Comparison of ENCODE assay signal across 9 cellular contexts in genomic region chr17:17849863-17850373, GRCh38. TPM values are rescaled to one million over a fixed set of nuclear protein-coding genes. Genes with fewer than 3 reads are reported as not detected.
DNase-seq lines count a peak whose midpoint lies in the region; ATAC-seq and TF ChIP-seq lines count a peak whose summit lies in the region.
"Had no signal": no experiment of that assay in that cellular context is flagged by ENCODE, and none has a peak within 500 bp of the region (broad histone marks: within the 10 kb centered on the region; RNA-seq: fewer than 3 reads in every experiment).

No MANE protein-coding gene starts in this region.

- peaks cover 0 to 54% of the 10 kb centered on the region in 2 experiments for H3K36me3 ChIP-seq in SK-N-SH (replicated peaks in 1 of 2; ENCODE audit: control insufficient read depth in 1 of 2, insufficient read depth in 2 of 2, low read length in 1 of 2)

- H3K79me2 ChIP-seq in SK-N-SH (ENCODE audit: insufficient read depth): no peaks in the 10 kb centered on the region
- H3K79me2 ChIP-seq: parathyroid adenoma had no signal

- CTCF ChIA-PET in SK-N-SH (lab: Yijun Ruan, JAX): interaction anchor here (1.1 to 2.3 kb wide), 8 partner anchors 8 to 168 kb away, joined by 3 to 7 read pairs (median 3); partner anchors contain the start of gene SREBF1

- H2AFZ ChIP-seq in SK-N-SH (ENCODE audit: low read depth): no peak overlapping the region
- H2AFZ ChIP-seq: parathyroid adenoma had no signal

- H3K9me2 ChIP-seq in SK-N-SH: no peaks in the 10 kb centered on the region

- TF ChIP-seq RAD21 in SK-N-SH (IDR thresholded peaks at IDR 0.05; ENCODE audit: low read length): no peak

- DNase-seq in AG08396 (ENCODE audit: low spot score) (peak; percentile 34), SK-N-SH (peak; percentile 58), iris pigment epithelial cell (ENCODE audit: low read depth) (peak; percentile 77)
- peak; percentile 37 for DNase-seq in stimulated activated CD8-positive, alpha-beta memory T cell treated with anti-CD3 and anti-CD28 coated beads, Interleukin-12 subunit alpha, Interleukin-12 subunit beta, amount 100 ng/mL, for 4 hours (ENCODE audit: low read depth)

- H3K27ac ChIP-seq in SK-N-SH (ENCODE audit: low read depth in 2 of 2, low read length in 1 of 2) (peak overlapping the region in 1 of 2 experiments; percentile 62; a peak in 1 of 4 replicates), adipose tissue (ENCODE audit: low read depth, low read length) (peak overlapping the region; percentile 9)

- peak; percentile 29 for TF ChIP-seq CTCF in SK-N-SH (IDR thresholded peaks at IDR 0.05)

- peaks cover 8% of the 10 kb centered on the region for H3F3A ChIP-seq in SK-N-SH (replicated peaks; ENCODE audit: insufficient read depth)

- H3K9me3 ChIP-seq in SK-N-SH: no peaks in the 10 kb centered on the region

- H3K4me2 ChIP-seq in SK-N-SH: no peak overlapping the region

- no peak overlapping the region for H3K9ac ChIP-seq in SK-N-SH
- H3K9ac ChIP-seq: parathyroid adenoma had no signal

- WGBS in SK-N-SH (ENCODE audit: low lambda C conversion rate): 100% methylated on average over 1 of the region's 2 CpGs
- 38 to 78% (median 44%) methylated on average over 2 of the region's 2 CpGs for WGBS in adipose tissue, 3 donors

- POLR2A ChIA-PET in SK-N-SH (lab: Yijun Ruan, JAX): interaction anchor here (1.4 to 1.7 kb wide), 2 partner anchors 9 to 14 kb away, joined by 4 to 11 read pairs; partner anchors contain the start of gene SREBF1

- no peaks in the 10 kb centered on the region for H3K27me3 ChIP-seq in SK-N-SH (ENCODE audit: insufficient read depth)

- H3K4me1 ChIP-seq in SK-N-SH (ENCODE audit: control insufficient read depth in 1 of 2, insufficient read depth in 2 of 2, low read depth in 1 of 2, low read length in 1 of 2): peaks cover 19 to 83% of the 10 kb centered on the region in 2 experiments; a peak in 3 of 4 replicates
- H3K4me1 ChIP-seq: parathyroid adenoma had no signal

- ATAC-seq in GM21423 (IDR thresholded peaks at IDR 0.05; ENCODE audit: unreplicated experiment) (peak; percentile 40), GM19324 (IDR thresholded peaks at IDR 0.05; ENCODE audit: low FRiP score, unreplicated experiment) (no peak), GM19452 (IDR thresholded peaks at IDR 0.05; ENCODE audit: unreplicated experiment) (no peak)

- no peak overlapping the region for H3K4me3 ChIP-seq in SK-N-SH (ENCODE audit: low read depth in 2 of 2, low read length in 1 of 2)

- TF ChIP-seq EP300 in SK-N-SH (IDR thresholded peaks at IDR 0.05; ENCODE audit: borderline replicate concordance in 1 of 2, low read depth in 1 of 2, low read length in 1 of 2): no peak

- no peaks in the 10 kb centered on the region for H4K20me1 ChIP-seq in SK-N-SH (ENCODE audit: insufficient read depth)

TF ChIP-seq in SK-N-SH, 30 proteins besides CTCF, POLR2A, EP300 and RAD21:
- TF ChIP-seq FOXM1 (IDR thresholded peaks at IDR 0.05; ENCODE audit: low read depth): no peak
- TF ChIP-seq, protein P1, sequence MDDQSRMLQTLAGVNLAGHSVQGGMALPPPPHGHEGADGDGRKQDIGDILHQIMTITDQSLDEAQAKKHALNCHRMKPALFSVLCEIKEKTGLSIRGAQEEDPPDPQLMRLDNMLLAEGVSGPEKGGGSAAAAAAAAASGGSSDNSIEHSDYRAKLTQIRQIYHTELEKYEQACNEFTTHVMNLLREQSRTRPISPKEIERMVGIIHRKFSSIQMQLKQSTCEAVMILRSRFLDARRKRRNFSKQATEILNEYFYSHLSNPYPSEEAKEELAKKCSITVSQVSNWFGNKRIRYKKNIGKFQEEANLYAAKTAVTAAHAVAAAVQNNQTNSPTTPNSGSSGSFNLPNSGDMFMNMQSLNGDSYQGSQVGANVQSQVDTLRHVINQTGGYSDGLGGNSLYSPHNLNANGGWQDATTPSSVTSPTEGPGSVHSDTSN (IDR thresholded peaks at IDR 0.05): no peak
- no peak for TF ChIP-seq MXI1 (IDR thresholded peaks at IDR 0.05; ENCODE audit: low read depth, low read length)
- TF ChIP-seq JUND (IDR thresholded peaks at IDR 0.05): no peak
- TF ChIP-seq, protein P2, sequence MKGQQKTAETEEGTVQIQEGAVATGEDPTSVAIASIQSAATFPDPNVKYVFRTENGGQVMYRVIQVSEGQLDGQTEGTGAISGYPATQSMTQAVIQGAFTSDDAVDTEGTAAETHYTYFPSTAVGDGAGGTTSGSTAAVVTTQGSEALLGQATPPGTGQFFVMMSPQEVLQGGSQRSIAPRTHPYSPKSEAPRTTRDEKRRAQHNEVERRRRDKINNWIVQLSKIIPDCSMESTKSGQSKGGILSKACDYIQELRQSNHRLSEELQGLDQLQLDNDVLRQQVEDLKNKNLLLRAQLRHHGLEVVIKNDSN (IDR thresholded peaks at IDR 0.05; ENCODE audit: borderline replicate concordance, low read depth): no peak
- TF ChIP-seq GATA2 (CRISPR knock-in tag; IDR thresholded peaks at IDR 0.05): no peak
- TF ChIP-seq TAF1 (IDR thresholded peaks at IDR 0.05; ENCODE audit: borderline replicate concordance, low read depth, low read length): no peak
- no peak for TF ChIP-seq GABPA (IDR thresholded peaks at IDR 0.05; ENCODE audit: low read depth)
- TF ChIP-seq SIN3A (IDR thresholded peaks at IDR 0.05; ENCODE audit: borderline replicate concordance, low read depth, low read length): no peak
- TF ChIP-seq RXRA (IDR thresholded peaks at IDR 0.05; ENCODE audit: borderline replicate concordance, low read depth): no peak
- TF ChIP-seq EZH2phosphoT487 (IDR thresholded peaks at IDR 0.05; ENCODE audit: borderline replicate concordance, low read depth): no peak
- TF ChIP-seq FOXJ3 (CRISPR knock-in tag; IDR thresholded peaks at IDR 0.05): no peak
- no peak for TF ChIP-seq YY1 (IDR thresholded peaks at IDR 0.05; ENCODE audit: low read depth)
- no peak for TF ChIP-seq ELF1 (IDR thresholded peaks at IDR 0.05)
- TF ChIP-seq, protein P3, sequence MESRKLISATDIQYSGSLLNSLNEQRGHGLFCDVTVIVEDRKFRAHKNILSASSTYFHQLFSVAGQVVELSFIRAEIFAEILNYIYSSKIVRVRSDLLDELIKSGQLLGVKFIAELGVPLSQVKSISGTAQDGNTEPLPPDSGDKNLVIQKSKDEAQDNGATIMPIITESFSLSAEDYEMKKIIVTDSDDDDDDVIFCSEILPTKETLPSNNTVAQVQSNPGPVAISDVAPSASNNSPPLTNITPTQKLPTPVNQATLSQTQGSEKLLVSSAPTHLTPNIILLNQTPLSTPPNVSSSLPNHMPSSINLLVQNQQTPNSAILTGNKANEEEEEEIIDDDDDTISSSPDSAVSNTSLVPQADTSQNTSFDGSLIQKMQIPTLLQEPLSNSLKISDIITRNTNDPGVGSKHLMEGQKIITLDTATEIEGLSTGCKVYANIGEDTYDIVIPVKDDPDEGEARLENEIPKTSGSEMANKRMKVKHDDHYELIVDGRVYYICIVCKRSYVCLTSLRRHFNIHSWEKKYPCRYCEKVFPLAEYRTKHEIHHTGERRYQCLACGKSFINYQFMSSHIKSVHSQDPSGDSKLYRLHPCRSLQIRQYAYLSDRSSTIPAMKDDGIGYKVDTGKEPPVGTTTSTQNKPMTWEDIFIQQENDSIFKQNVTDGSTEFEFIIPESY (IDR thresholded peaks at IDR 0.05; ENCODE audit: borderline replicate concordance, low read depth): no peak
- no peak for TF ChIP-seq CHD2 (IDR thresholded peaks at IDR 0.05; ENCODE audit: low read length, partially characterized antibody)
- TF ChIP-seq REST (IDR thresholded peaks at IDR 0.05; ENCODE audit: low read depth, low read length): no peak
- no peak for TF ChIP-seq NFIC (IDR thresholded peaks at IDR 0.05; ENCODE audit: borderline replicate concordance)
- no peak for TF ChIP-seq TEAD4 (IDR thresholded peaks at IDR 0.05; ENCODE audit: borderline replicate concordance, insufficient read depth)

RNA-seq across cellular contexts. Expression of gene SREBF1, which starts 13.1 kb away (rescaled TPM):
- 15.9 and 20.4 TPM in 2 replicates for polyA plus RNA-seq in SK-N-SH (2012; rRNA removed)
- 5.3 and 8.6 TPM in 2 replicates for polyA plus RNA-seq in SK-N-SH (2012; cell fraction: cytosol; rRNA removed)
- 92.2 and 140 TPM in 2 replicates for polyA plus RNA-seq in SK-N-SH (2012; cell fraction: nucleus; rRNA removed)
- 100 to 1,000 TPM in 2 of 3 donors, 10 to 100 TPM in 1; 81.5 to 282 (median 109) TPM for polyA plus RNA-seq in adipose tissue
